Comparison of ENCODE assay signal across 22 cellular contexts in genomic region chr7:222716-223041, GRCh38. TPM values are rescaled to one million over a fixed set of nuclear protein-coding genes. Genes with fewer than 3 reads are reported as not detected.
DNase-seq lines count a peak whose midpoint lies in the region; ATAC-seq, FAIRE-seq and TF ChIP-seq lines count a peak whose summit lies in the region.
"Had no signal": no experiment of that assay in that cellular context is flagged by ENCODE, and none has a peak within 500 bp of the region (broad histone marks: within the 10 kb centered on the region; RNA-seq: fewer than 3 reads in every experiment).

No MANE protein-coding gene starts in this region.

- intact Hi-C loops in HepG2 (cut with micrococcal nuclease; ENCODE audit: unreplicated experiment) (no loop called here), right lobe of liver (cut with DNase I) (no loop called here), posterior cingulate gyrus (cut with DNase I) (no loop called here)

- peak overlapping the region; percentile 55 for H3K4ac ChIP-seq in neuronal stem cell (ENCODE audit: low read length)

- H2AFZ ChIP-seq in HepG2 (ENCODE audit: low read length) (no peak overlapping the region), neuronal stem cell (ENCODE audit: low read length) (no peak overlapping the region)

- no peak overlapping the region for H3K4me3 ChIP-seq in HepG2 (replicated peaks in 1 of 3; ENCODE audit: insufficient read depth in 1 of 3, low read depth in 2 of 3, low read length in 3 of 3)
- H3K4me3 ChIP-seq in right lobe of liver = no peak overlapping the region
- no peak overlapping the region for H3K4me3 ChIP-seq in endodermal cell (ENCODE audit: low read length)
- H3K4me3 ChIP-seq in neuronal stem cell (ENCODE audit: low read length in 2 of 2) = peak overlapping the region in 1 of 2 donors; percentile 16
- H3K4me3 ChIP-seq: breast epithelium, Peyer's patch had no signal

- peak overlapping the region; percentile 83 for H2AK5ac ChIP-seq in neuronal stem cell (ENCODE audit: low read depth, low read length)

- H3K9me3 ChIP-seq in HepG2 (ENCODE audit: low read length) (no peaks in the 10 kb centered on the region), right lobe of liver (no peaks in the 10 kb centered on the region), endodermal cell (ENCODE audit: control insufficient read depth, low read length) (no peaks in the 10 kb centered on the region), neuronal stem cell (replicated peaks in 1 of 2; ENCODE audit: control insufficient read depth in 2 of 2, insufficient read depth in 1 of 2, low read depth in 1 of 2, low read length in 2 of 2) (peaks cover 0 to 4% of the 10 kb centered on the region in 2 donors)
- H3K9me3 ChIP-seq: breast epithelium, neutrophil, Peyer's patch had no signal

- H3K27ac Mint-ChIP-seq in endodermal cell = peak overlapping the region; percentile 72
- H3K27ac Mint-ChIP-seq: activated T-helper 17 cell treated with anti-CD3 and anti-CD28 coated beads, Interleukin-2, amount 50 U/mL, for 72 hours; CD4-positive, alpha-beta memory T cell; T-helper 2 cell treated with Interferon-gamma antibody and Interleukin-4, amounts not matched to agents 5 μg/mL and 100 μg/mL, for 36 hours had no signal

- CTCF ChIA-PET in HepG2 (lab: Yijun Ruan, JAX; ENCODE audit: low intra/inter-chr PET ratio, low total read pairs) = no interaction called here

- no peak for FAIRE-seq in HepG2 (lab: Jason Lieb, UNC)

- TF ChIP-seq RAD21 in HepG2 (CRISPR knock-in tag; IDR thresholded peaks at IDR 0.05) = no peak

- no TSS peak for BruUV-seq in HepG2 (replicated peaks; lab: Mats Ljungman, UMichigan)

- H3K9ac ChIP-seq in HepG2 (ENCODE audit: insufficient read depth, low read depth, low read length) (no peak overlapping the region), endodermal cell (ENCODE audit: extremely low read depth, low read length, poor library complexity, severe bottlenecking) (no peak overlapping the region), neuronal stem cell (ENCODE audit: low read depth, low read length, poor library complexity) (peak overlapping the region; percentile 70)
- H3K9ac ChIP-seq: KMS-11 had no signal

- no peaks in the 10 kb centered on the region for H3K9me3 Mint-ChIP-seq in endodermal cell
- H3K9me3 Mint-ChIP-seq: activated T-helper 17 cell treated with anti-CD3 and anti-CD28 coated beads, Interleukin-2, amount 50 U/mL, for 72 hours; T-helper 2 cell treated with Interferon-gamma antibody and Interleukin-4, amounts not matched to agents 5 μg/mL and 100 μg/mL, for 36 hours had no signal

- 89% methylated on average over 10 of the region's 10 CpGs for WGBS in HepG2 (ENCODE audit: low lambda C conversion rate)
- 79% methylated on average over 9 of the region's 10 CpGs for WGBS in right lobe of liver (ENCODE audit: insufficient coverage, low coverage, low lambda C conversion rate, missing lambda C conversion rate)
- 85 to 88% methylated on average over 9 to 10 of the region's 10 CpGs for WGBS in endodermal cell (ENCODE audit: insufficient coverage in 1 of 2, insufficient read length in 1 of 2), 2 experiments
- WGBS in neuronal stem cell (ENCODE audit: extremely low coverage in 2 of 2, insufficient read length in 2 of 2, insufficient replicate concordance in 1 of 2), 2 donors = no CpG with 5 or more reads among the region's 10 CpGs

- H3K4me1 Mint-ChIP-seq in endodermal cell = peaks cover 4% of the 10 kb centered on the region
- H3K4me1 Mint-ChIP-seq: activated T-helper 17 cell treated with anti-CD3 and anti-CD28 coated beads, Interleukin-2, amount 50 U/mL, for 72 hours had no signal

- peak overlapping the region; percentile 54 for H2BK5ac ChIP-seq in neuronal stem cell (ENCODE audit: low read length)

- no peak for DNase-seq in HepG2 (ENCODE audit: low spot score)
- DNase-seq in right lobe of liver = no peak
- DNase-seq in endodermal cell = no peak
- no peak for DNase-seq in neuronal stem cell (ENCODE audit: low spot score)
- DNase-seq in activated naive CD4-positive, alpha-beta T cell treated with Interleukin-2 at 50 U/mL for 16 hours = no peak
- DNase-seq in posterior cingulate gyrus = no peak
- no peak for DNase-seq in islet precursor cell
- DNase-seq in T-helper 9 cell = no peak
- DNase-seq: activated CD4-positive, alpha-beta T cell treated with anti-CD3 and anti-CD28 coated beads for 4 hours; activated naive CD4-positive, alpha-beta T cell treated with anti-CD3 and anti-CD28 coated beads, Interleukin-2, amount 50 U/mL, for 16 hours; amniotic stem cell; CD4-positive, alpha-beta memory T cell; MM.1S; NCI-H2029; Peyer's patch; stimulated activated CD4-positive, alpha-beta T cell treated with anti-CD3 and anti-CD28 coated beads, Interleukin-4, amount 100 ng/mL, for 24 hours had no signal

- H3K4me2 ChIP-seq in HepG2 (ENCODE audit: low read depth, low read length) (no peak overlapping the region), neuronal stem cell (ENCODE audit: insufficient read depth, low read length, poor library complexity, severe bottlenecking) (no peak overlapping the region)
- H3K4me2 ChIP-seq: KMS-11 had no signal

- TF ChIP-seq CTCF in HepG2 (CRISPR knock-in tag; IDR thresholded peaks at IDR 0.05) (no peak), right lobe of liver (IDR thresholded peaks at IDR 0.05) (no peak), endodermal cell (conservative IDR thresholded peaks at IDR 0.05) (no peak)

- peak overlapping the region; percentile 30 for H2BK12ac ChIP-seq in neuronal stem cell (ENCODE audit: low read length)

- H4K91ac ChIP-seq in neuronal stem cell (ENCODE audit: low read depth, low read length, poor library complexity) = no peak overlapping the region

- H3K27me3 Mint-ChIP-seq in endodermal cell (ENCODE audit: insufficient read depth) = no peaks in the 10 kb centered on the region
- H3K27me3 Mint-ChIP-seq: activated T-helper 17 cell treated with anti-CD3 and anti-CD28 coated beads, Interleukin-2, amount 50 U/mL, for 72 hours had no signal

- no peak overlapping the region for H3K4me3 Mint-ChIP-seq in endodermal cell
- H3K4me3 Mint-ChIP-seq: activated T-helper 17 cell treated with anti-CD3 and anti-CD28 coated beads, Interleukin-2, amount 50 U/mL, for 72 hours; CD4-positive, alpha-beta memory T cell; T-helper 2 cell treated with Interferon-gamma antibody and Interleukin-4, amounts not matched to agents 5 μg/mL and 100 μg/mL, for 36 hours had no signal

- no peak for ATAC-seq in HepG2
- no peak for ATAC-seq in right lobe of liver
- ATAC-seq: activated T-helper 17 cell treated with anti-CD3 and anti-CD28 coated beads, Interleukin-2, amount 50 U/mL, for 72 hours had no signal

- H3K23ac ChIP-seq in neuronal stem cell (ENCODE audit: low read depth, low read length, poor library complexity) = peak overlapping the region; percentile 86

- H2BK120ac ChIP-seq in neuronal stem cell (ENCODE audit: low read depth, low read length) = no peak overlapping the region

- peak overlapping the region; percentile 71 for H3K14ac ChIP-seq in neuronal stem cell (ENCODE audit: low read length)

- no peaks in the 10 kb centered on the region for H3K79me2 ChIP-seq in HepG2 (ENCODE audit: insufficient read depth, low read length)

- H3K27ac ChIP-seq in HepG2 (ENCODE audit: extremely low read length, insufficient read depth, low read length) (no peak overlapping the region), right lobe of liver (no peak overlapping the region), endodermal cell (ENCODE audit: low read depth, low read length) (peak overlapping the region; percentile 16), neuronal stem cell (replicated peaks; ENCODE audit: low read length) (peak overlapping the region; percentile 17)
- H3K27ac ChIP-seq: KMS-11, neutrophil, Peyer's patch, VCaP had no signal

- peak overlapping the region; percentile 82 for H4K8ac ChIP-seq in neuronal stem cell (ENCODE audit: low read depth, low read length)

- TF ChIP-seq EP300 in HepG2 (IDR thresholded peaks at IDR 0.05; ENCODE audit: low read depth in 2 of 2, low read length in 2 of 2) = no peak
- no peak for TF ChIP-seq EP300 in HepG2 (CRISPR knock-in tag; IDR thresholded peaks at IDR 0.05; ENCODE audit: borderline replicate concordance)

- in situ Hi-C loops in HepG2 (cut with HindIII; ENCODE audit: extremely low pct_ligation_motif_present, low pct_unique_long_range_greater_than_20kb) = no loop called here

- peaks cover 3% of the 10 kb centered on the region for H3K79me1 ChIP-seq in neuronal stem cell (ENCODE audit: low read depth, low read length)

- POLR2A ChIA-PET in HepG2 (lab: Yijun Ruan, JAX) = no interaction called here

- H3K4me1 ChIP-seq in HepG2 (ENCODE audit: insufficient read depth, low read length) (peaks cover 32% of the 10 kb centered on the region), right lobe of liver (peaks cover 0 to 45% (median 10%) of the 10 kb centered on the region in 4 donors), endodermal cell (ENCODE audit: control insufficient read depth, insufficient read depth, low read length) (no peaks in the 10 kb centered on the region), neuronal stem cell (ENCODE audit: control insufficient read depth in 2 of 2, insufficient read depth in 1 of 2, low read depth in 1 of 2, low read length in 2 of 2) (peaks cover 4 to 11% of the 10 kb centered on the region in 2 donors)
- H3K4me1 ChIP-seq: breast epithelium had no signal

- no peaks in the 10 kb centered on the region for H3K36me3 Mint-ChIP-seq in endodermal cell (ENCODE audit: low read depth)
- H3K36me3 Mint-ChIP-seq: CD4-positive, alpha-beta memory T cell had no signal

- TF ChIP-seq POLR2A in HepG2 (IDR thresholded peaks at IDR 0.05; ENCODE audit: insufficient read depth in 1 of 2, low read depth in 2 of 2, low read length in 2 of 2) (no peak), right lobe of liver (IDR thresholded peaks at IDR 0.05) (no peak)

- H3K18ac ChIP-seq in neuronal stem cell (ENCODE audit: low read length) = peak overlapping the region; percentile 83

- H3K27me3 ChIP-seq in HepG2 (ENCODE audit: control insufficient read depth in 1 of 2, insufficient read depth in 2 of 2, low read length in 2 of 2) (no peaks in the 10 kb centered on the region), right lobe of liver (no peaks in the 10 kb centered on the region), endodermal cell (ENCODE audit: control insufficient read depth, insufficient read depth, low read length, poor library complexity, severe bottlenecking) (no peaks in the 10 kb centered on the region), neuronal stem cell (ENCODE audit: control insufficient read depth in 3 of 3, insufficient read depth in 3 of 3, low read depth in 1 of 3, low read length in 3 of 3) (no peaks in the 10 kb centered on the region)
- H3K27me3 ChIP-seq: breast epithelium, neutrophil, Peyer's patch had no signal

- H3K36me3 ChIP-seq in HepG2 (replicated peaks in 1 of 2; ENCODE audit: control insufficient read depth in 1 of 2, insufficient read depth in 2 of 2, low read length in 2 of 2) = peaks cover 2 to 5% of the 10 kb centered on the region in 2 experiments; a peak in 3 of 5 replicates
- no peaks in the 10 kb centered on the region for H3K36me3 ChIP-seq in right lobe of liver
- no peaks in the 10 kb centered on the region for H3K36me3 ChIP-seq in endodermal cell (ENCODE audit: control insufficient read depth, insufficient read depth, low read length)
- H3K36me3 ChIP-seq in neuronal stem cell (replicated peaks in 1 of 2; ENCODE audit: control insufficient read depth in 2 of 2, insufficient read depth in 2 of 2, low read length in 2 of 2) = peaks cover 0 to 3% of the 10 kb centered on the region in 2 donors
- H3K36me3 ChIP-seq: breast epithelium, neutrophil had no signal

- H2BK15ac ChIP-seq in neuronal stem cell (ENCODE audit: low read length) = peak overlapping the region; percentile 67

- H4K20me1 ChIP-seq in HepG2 (ENCODE audit: insufficient read depth, low read length) = no peaks in the 10 kb centered on the region

RNA-seq across cellular contexts. Expression of gene FAM20C, which starts 30.3 kb away (rescaled TPM):
- total RNA-seq in HepG2 (2016; rRNA removed; fragmentation: Illumina TruSeq; extraction: Trizol) (14.5 and 19.9 TPM in 2 replicates), right lobe of liver (10 to 100 TPM; 32.1 to 73.8 (median 57.3) TPM), endodermal cell (10 to 100 TPM; 33.5 to 53.5 TPM)
- 4.8 and 5.5 TPM in 2 replicates for total RNA-seq in HepG2 (2016; cell fraction: cytosol; rRNA removed; fragmentation: Illumina TruSeq; extraction: Trizol; ENCODE audit: low read depth)
- 12.0 and 18.5 TPM in 2 replicates for total RNA-seq in HepG2 (2016; cell fraction: insoluble cytoplasmic fraction; rRNA removed; fragmentation: Illumina TruSeq; extraction: Trizol)
- 11.5 and 11.6 TPM in 2 replicates for total RNA-seq in HepG2 (2016; cell fraction: membrane; rRNA removed; fragmentation: Illumina TruSeq; extraction: Trizol)
- total RNA-seq in HepG2 (2016; cell fraction: nucleus; rRNA removed; fragmentation: Illumina TruSeq; extraction: Trizol) = 20.5 and 24.2 TPM in 2 replicates
- 11.9 and 15.3 TPM in 2 replicates for polyA plus RNA-seq in HepG2 (2011; rRNA removed)
- polyA plus RNA-seq in HepG2 (2011; cell fraction: cytosol; rRNA removed) = 13.7 and 17.5 TPM in 2 replicates
- 24.6 and 26.4 TPM in 2 replicates for polyA plus RNA-seq in HepG2 (2011; cell fraction: nucleus; rRNA removed)
- polyA plus RNA-seq in HepG2 (2012) = 15.4 and 23.9 TPM in 2 replicates
- polyA plus RNA-seq in HepG2 (2016; cell fraction: cytosol; fragmentation: Illumina TruSeq; extraction: Trizol; ENCODE audit: low read depth) = 2.8 and 3.2 TPM in 2 replicates
- 18.9 and 20.0 TPM in 2 replicates for polyA plus RNA-seq in HepG2 (2016; cell fraction: insoluble cytoplasmic fraction; fragmentation: Illumina TruSeq; extraction: Trizol; ENCODE audit: low read depth)
- 10.0 and 10.7 TPM in 2 replicates for polyA plus RNA-seq in HepG2 (2016; cell fraction: membrane; fragmentation: Illumina TruSeq; extraction: Trizol; ENCODE audit: low read depth)
- 38.8 and 44.3 TPM in 2 replicates for polyA plus RNA-seq in HepG2 (2016; cell fraction: nucleus; fragmentation: Illumina TruSeq; extraction: Trizol; ENCODE audit: insufficient read depth, low read depth)
- 8.9 and 24.8 TPM in 2 replicates for polyA minus RNA-seq in HepG2 (2011; rRNA and poly(A)+ RNA removed; ENCODE audit: low replicate concordance)
- polyA minus RNA-seq in HepG2 (2011; cell fraction: cytosol; rRNA and poly(A)+ RNA removed) = 13.4 and 22.0 TPM in 2 replicates
- polyA minus RNA-seq in HepG2 (2011; cell fraction: nucleus; rRNA and poly(A)+ RNA removed) = 14.4 and 19.6 TPM in 2 replicates
- 19.9 TPM for polyA plus RNA-seq in endodermal cell (2013, experiment 1 of 2)
- polyA plus RNA-seq in endodermal cell (2013, experiment 2 of 2) = 18.4 TPM
- 7.3 TPM for polyA plus RNA-seq in neuronal stem cell (2013, experiment 1 of 2)
- 7.3 TPM for polyA plus RNA-seq in neuronal stem cell (2013, experiment 2 of 2)
- polyA plus RNA-seq: CD4-positive, alpha-beta memory T cell had no signal

Comparison
In these comparisons a context has a peak if more than half of its experiments do, and no peak if none do; other contexts are left out.
1. H3K27ac ChIP-seq: peak in endodermal cell (single experiment) and neuronal stem cell (single experiment); none in HepG2 (single experiment) and right lobe of liver (0 of 3).